In the genomic region with DNA sequence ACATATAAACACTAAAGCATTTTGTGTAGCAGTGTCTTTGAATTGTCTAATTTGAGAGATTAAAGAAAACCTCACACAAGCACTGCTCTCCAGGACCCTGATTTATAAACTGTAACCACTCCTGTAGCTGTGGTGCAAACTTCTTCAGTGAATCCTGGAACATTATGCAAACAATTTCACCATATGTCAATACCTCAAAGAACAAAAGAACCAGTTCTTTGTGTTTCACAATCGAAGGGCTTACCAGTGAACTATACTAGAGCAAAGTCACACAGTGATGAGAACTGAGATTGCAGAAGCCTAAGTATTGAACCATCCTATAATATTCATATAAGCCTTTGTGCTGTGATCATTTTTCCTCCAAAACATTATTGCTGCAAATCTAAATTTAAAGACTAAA, we compare ENCODE assay signal across 13 cellular contexts. TPM values are rescaled to one million over a fixed set of nuclear protein-coding genes. Genes with fewer than 3 reads are reported as not detected.
DNase-seq lines count a peak whose midpoint lies in the region; ATAC-seq, FAIRE-seq and TF ChIP-seq lines count a peak whose summit lies in the region.
"Had no signal": no experiment of that assay in that cellular context is flagged by ENCODE, and none has a peak within 500 bp of the region (broad histone marks: within the 10 kb centered on the region; RNA-seq: fewer than 3 reads in every experiment).

No MANE protein-coding gene starts in this region.

- POLR2A ChIA-PET in MCF 10A (lab: Yijun Ruan, JAX), result interaction anchor here (0.6 to 3.8 kb wide), 20 partner anchors 8 to 256 kb away, joined by 3 to 30 read pairs (median 4); a partner anchor contains a TSS

- CTCF ChIA-PET in MCF 10A (lab: Yijun Ruan, JAX), result interaction anchor here (1.6 kb wide), 1 partner anchor 235 kb away, joined by 5 read pairs; no protein-coding TSS in a partner anchor

- H3K36me3 Mint-ChIP-seq in MCF 10A (ENCODE audit: insufficient read depth, unreplicated experiment), result peaks cover 24% of the 10 kb centered on the region

- H3K27ac Mint-ChIP-seq in MCF 10A (ENCODE audit: low read depth, unreplicated experiment), result peak overlapping the region; percentile 31
- H3K27ac Mint-ChIP-seq: activated naive CD4-positive, alpha-beta T cell treated with anti-CD3 and anti-CD28 coated beads for 36 hours; progenitor cell of endocrine pancreas had no signal

- TF ChIP-seq CTCF in MCF 10A (IDR thresholded peaks at IDR 0.05; ENCODE audit: unreplicated experiment), result no peak
- no peak for TF ChIP-seq CTCF in breast epithelium (IDR thresholded peaks at IDR 0.05)
- no peak for TF ChIP-seq CTCF in NB4 (IDR thresholded peaks at IDR 0.05; ENCODE audit: low read depth, low read length)
- TF ChIP-seq CTCF in fibroblast of pulmonary artery (IDR thresholded peaks at IDR 0.05; ENCODE audit: low read length, missing control alignments), result no peak
- TF ChIP-seq CTCF in upper lobe of right lung (IDR thresholded peaks at IDR 0.05), result no peak

- H3K9me3 ChIP-seq in breast epithelium (no peaks in the 10 kb centered on the region), upper lobe of right lung (no peaks in the 10 kb centered on the region)

- peak overlapping the region in 1 of 2 donors; percentile 19 for H3K27ac ChIP-seq in breast epithelium
- H3K27ac ChIP-seq in upper lobe of right lung, result no peak overlapping the region
- H3K27ac ChIP-seq: C4-2B had no signal

- ATAC-seq in upper lobe of right lung (peak; percentile 87), HG02763 (IDR thresholded peaks at IDR 0.05; ENCODE audit: unreplicated experiment) (no peak)

- no peaks in the 10 kb centered on the region for H3K9me3 Mint-ChIP-seq in MCF 10A (ENCODE audit: unreplicated experiment)

- H3K4me1 Mint-ChIP-seq in MCF 10A (ENCODE audit: insufficient read depth, unreplicated experiment), result peaks cover 31% of the 10 kb centered on the region

- H3K27me3 ChIP-seq in breast epithelium (no peaks in the 10 kb centered on the region), upper lobe of right lung (no peaks in the 10 kb centered on the region)

- H3K36me3 ChIP-seq in breast epithelium (no peaks in the 10 kb centered on the region), upper lobe of right lung (peaks cover 5% of the 10 kb centered on the region)

- no peak overlapping the region for H3K4me3 Mint-ChIP-seq in MCF 10A (ENCODE audit: unreplicated experiment)
- H3K4me3 Mint-ChIP-seq: activated naive CD4-positive, alpha-beta T cell treated with anti-CD3 and anti-CD28 coated beads for 36 hours had no signal

- H3K4me1 ChIP-seq in breast epithelium (peaks cover 0 to 7% of the 10 kb centered on the region in 2 donors), upper lobe of right lung (peaks cover 23% of the 10 kb centered on the region)

- TF ChIP-seq POLR2A in breast epithelium (IDR thresholded peaks at IDR 0.05) (no peak), NB4 (IDR thresholded peaks at IDR 0.05; ENCODE audit: extremely low read depth, insufficient read length) (no peak)

- H3K4me3 ChIP-seq in breast epithelium, result no peak overlapping the region
- no peak overlapping the region for H3K4me3 ChIP-seq in NB4 (ENCODE audit: low read depth, low read length)
- H3K4me3 ChIP-seq in fibroblast of pulmonary artery (replicated peaks; ENCODE audit: low read depth, low read length), result no peak overlapping the region
- H3K4me3 ChIP-seq in upper lobe of right lung, result no peak overlapping the region

- intact Hi-C loops in MCF 10A (cut with micrococcal nuclease), result loop anchor here (5.0 kb wide), 1 partner anchor 233 kb away; a partner anchor contains a TSS
- intact Hi-C loops in breast epithelium (cut with DNase I; ENCODE audit: low total_unique reads), result no loop called here
- intact Hi-C loops in upper lobe of right lung (cut with DNase I), result no loop called here

- BruUV-seq in MCF 10A (replicated peaks; lab: Mats Ljungman, UMichigan), result no TSS peak

- no peaks in the 10 kb centered on the region for H3K27me3 Mint-ChIP-seq in MCF 10A (ENCODE audit: insufficient read depth, unreplicated experiment)
- H3K27me3 Mint-ChIP-seq: progenitor cell of endocrine pancreas had no signal

- no peak for FAIRE-seq in urothelium cell line (lab: Jason Lieb, UNC)

- peak; percentile 90 for DNase-seq in MCF 10A (ENCODE audit: unreplicated experiment)
- DNase-seq in breast epithelium (ENCODE audit: low spot score in 2 of 2), result no peak
- DNase-seq in NB4 (ENCODE audit: low read depth), result peak; percentile 44
- peak; percentile 81 for DNase-seq in fibroblast of pulmonary artery (ENCODE audit: low read depth)
- DNase-seq in upper lobe of right lung, result no peak
- DNase-seq in urothelium cell line (ENCODE audit: low spot score), result no peak
- DNase-seq in iPS-NIHi7 (ENCODE audit: extremely low spot score), result no peak
- DNase-seq: activated naive CD4-positive, alpha-beta T cell treated with anti-CD3 and anti-CD28 coated beads for 36 hours; NCI-H2171; T1000 had no signal

RNA-seq across cellular contexts. Expression of a gene that starts 21.5 kb away (rescaled TPM):
- total RNA-seq in MCF 10A (2022), result 63.5 and 76.8 TPM in 2 replicates
- total RNA-seq in breast epithelium, result 10 to 100 TPM; 19.2 to 26.1 (median 25.9) TPM
- 23.8 TPM for total RNA-seq in upper lobe of right lung

Comparison
In these comparisons a context has a peak if more than half of its experiments do, and no peak if none do; other contexts are left out.
1. DNase-seq: peak in MCF 10A (single experiment), NB4 (single experiment) and fibroblast of pulmonary artery (single experiment); none in breast epithelium (0 of 2), upper lobe of right lung (single experiment), urothelium cell line (single experiment) and iPS-NIHi7 (single experiment).